24 cellular contexts compared by ENCODE assay signal in the genomic region with DNA sequence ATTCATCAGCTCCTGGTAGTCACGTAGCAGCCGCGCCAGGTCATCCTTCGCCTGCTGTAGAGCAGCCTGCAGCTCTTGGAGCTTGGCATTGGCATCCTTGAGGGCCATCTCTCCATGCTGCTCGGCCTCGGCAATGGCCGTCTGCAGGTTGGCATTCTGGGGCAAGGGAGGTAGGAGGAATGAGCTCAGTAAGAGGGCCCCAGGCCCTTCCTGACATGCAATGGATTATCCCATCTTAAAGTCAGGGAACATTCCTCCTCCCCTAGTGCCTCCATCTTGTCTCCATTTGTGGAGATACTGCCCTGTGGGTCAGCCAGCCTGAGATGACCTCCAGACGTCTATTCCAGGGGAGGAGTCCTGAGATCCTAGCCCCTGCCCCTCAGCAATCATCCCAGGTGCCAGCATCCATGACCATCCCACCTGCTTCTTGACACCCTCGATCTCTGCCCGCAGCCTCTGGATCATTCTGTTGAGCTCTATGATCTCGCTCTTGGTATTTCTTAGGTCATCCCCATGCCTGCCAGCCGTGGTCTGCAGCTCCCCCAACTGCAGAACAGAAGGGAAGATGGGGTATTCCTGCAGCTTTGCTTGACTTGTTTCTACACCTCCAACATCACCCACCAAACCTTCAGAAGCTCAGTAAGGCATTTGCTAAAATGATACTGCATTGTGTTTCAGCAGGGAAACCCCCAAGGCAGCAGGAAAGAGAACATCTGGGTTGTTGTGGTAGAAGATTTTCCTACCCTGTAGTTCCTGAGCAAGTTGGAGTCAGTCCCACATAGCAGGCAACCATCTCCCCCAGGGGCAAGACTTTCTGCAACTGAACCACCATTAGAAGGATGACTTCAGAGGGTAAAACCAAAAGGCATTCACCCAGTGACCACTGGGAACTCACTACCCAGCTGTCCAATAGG. TPM values are rescaled to one million over a fixed set of nuclear protein-coding genes. Genes with fewer than 3 reads are reported as not detected.
"Had no signal": no experiment of that assay in that cellular context is flagged by ENCODE, and none has a peak within 500 bp of the region (broad histone marks: within the 10 kb centered on the region; RNA-seq: fewer than 3 reads in every experiment).

No MANE protein-coding gene starts in this region.

- H3K4me3 ChIP-seq: dorsolateral prefrontal cortex, heart left ventricle, suprapubic skin, thyroid gland, uterus had no signal

- H3K27ac Mint-ChIP-seq: naive B cell, nephron, type B pancreatic cell had no signal

- ATAC-seq: heart left ventricle, left colon, left ventricle myocardium superior, sciatic nerve had no signal

- DNase-seq: cortex of kidney; dorsolateral prefrontal cortex; effector CD8-positive, alpha-beta T cell; foreskin melanocyte; heart left ventricle; hippocampal formation; left colon; left ventricle myocardium superior; mesendoderm; naive B cell; stimulated activated CD4-positive, alpha-beta T cell treated with anti-CD3 and anti-CD28 coated beads, Interleukin-2, amount 100 ng/mL, for 24 hours; stimulated activated CD4-positive, alpha-beta T cell treated with anti-CD3 and anti-CD28 coated beads, Interleukin-4, amount 100 ng/mL, for 4 hours; stimulated activated naive CD4-positive, alpha-beta T cell; thyroid gland; uterus had no signal

- H3K9me3 Mint-ChIP-seq: nephron, type B pancreatic cell had no signal

- H3K36me3 ChIP-seq: heart left ventricle, suprapubic skin, thyroid gland, uterus had no signal

- H3K4me1 ChIP-seq: uterus had no signal

- H3K9me3 ChIP-seq: heart left ventricle, suprapubic skin, thyroid gland, uterus had no signal

- H3K27me3 ChIP-seq: thyroid gland, uterus had no signal

- H3K27ac ChIP-seq: dorsolateral prefrontal cortex, heart left ventricle, suprapubic skin, thyroid gland, uterus had no signal

- H3K4me3 Mint-ChIP-seq: naive B cell, nephron, type B pancreatic cell had no signal

- H3K4me1 Mint-ChIP-seq: nephron had no signal

- H3K36me3 Mint-ChIP-seq: naive B cell had no signal

RNA-seq across cellular contexts. Expression of gene KRT3, which starts 4.4 kb away (rescaled TPM):
- total RNA-seq: heart left ventricle, kidney epithelial cell, left colon, left ventricle myocardium superior, lung microvascular endothelial cell, omental fat pad, pulmonary artery endothelial cell, sciatic nerve, skeletal muscle tissue, suprapubic skin, thyroid gland, uterus had no signal
- polyA plus RNA-seq: heart left ventricle had no signal

RNA-seq across cellular contexts. Expression of gene KRT76, which starts 14.4 kb away (rescaled TPM):
- total RNA-seq: dorsolateral prefrontal cortex, heart left ventricle, kidney epithelial cell, left colon, left ventricle myocardium superior, lung microvascular endothelial cell, omental fat pad, pulmonary artery endothelial cell, sciatic nerve, skeletal muscle tissue, suprapubic skin, thyroid gland, uterus had no signal
- polyA plus RNA-seq: heart left ventricle had no signal

RNA-seq across cellular contexts. Expression of gene KRT4, which starts 22.4 kb away (rescaled TPM):
- total RNA-seq: dorsolateral prefrontal cortex, heart left ventricle, kidney epithelial cell, left colon, left ventricle myocardium superior, lung microvascular endothelial cell, omental fat pad, pulmonary artery endothelial cell, sciatic nerve, skeletal muscle tissue, uterus had no signal

RNA-seq across cellular contexts. Expression of gene KRT79, which starts 42.6 kb away (rescaled TPM):
- total RNA-seq: dorsolateral prefrontal cortex, heart left ventricle, kidney epithelial cell, left colon, left ventricle myocardium superior, lung microvascular endothelial cell, pulmonary artery endothelial cell, sciatic nerve, thyroid gland, uterus had no signal

RNA-seq across cellular contexts. Expression of gene KRT78, which starts 57.3 kb away (rescaled TPM):
- total RNA-seq: heart left ventricle, kidney epithelial cell, left colon, left ventricle myocardium superior, lung microvascular endothelial cell, pulmonary artery endothelial cell, sciatic nerve, skeletal muscle tissue, uterus had no signal
